In the genomic region with DNA sequence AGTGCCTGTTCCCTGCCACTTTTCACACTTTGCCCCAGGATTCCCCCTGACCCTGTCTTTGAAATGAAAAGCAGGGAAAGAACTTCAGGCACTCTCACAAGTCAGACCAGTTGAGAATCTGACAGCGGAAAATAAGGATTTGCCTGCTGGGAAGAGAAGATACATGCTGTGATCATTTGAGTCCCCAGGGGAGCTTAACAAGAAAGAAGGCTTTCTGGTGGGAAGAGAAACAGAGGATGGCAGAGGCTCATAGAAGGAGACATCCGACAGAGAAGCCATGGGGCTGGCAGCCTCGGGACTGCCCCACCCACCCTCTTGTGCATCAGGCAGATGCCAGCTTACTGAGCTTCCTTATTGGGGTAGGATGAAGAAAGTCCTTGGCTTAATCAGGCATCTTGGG, we compare ENCODE assay signal across 16 cellular contexts. TPM values are rescaled to one million over a fixed set of nuclear protein-coding genes. Genes with fewer than 3 reads are reported as not detected.
DNase-seq lines count a peak whose midpoint lies in the region; ATAC-seq and TF ChIP-seq lines count a peak whose summit lies in the region.
"Had no signal": no experiment of that assay in that cellular context is flagged by ENCODE, and none has a peak within 500 bp of the region (broad histone marks: within the 10 kb centered on the region; RNA-seq: fewer than 3 reads in every experiment).

No MANE protein-coding gene starts in this region.

- peaks cover 81% of the 10 kb centered on the region for H3K79me2 ChIP-seq in GM23338 (replicated peaks; ENCODE audit: insufficient read depth)
- H3K79me2 ChIP-seq: parathyroid adenoma had no signal

- POLR2A ChIA-PET in activated CD8-positive, alpha-beta T cell treated with anti-CD3 and anti-CD28 coated beads, Interleukin-2, amount 10 ng/mL, durations not matched to agents 7 days and 5 days (lab: Charles Lee) = interaction anchor here (11.4 kb wide), 1 partner anchor 10 kb away, joined by 163 read pairs; a partner anchor contains a TSS

- no peak overlapping the region for H3K4me3 ChIP-seq in BLaER1 treated with 17β-estradiol and CSF1 and Interleukin-3, amounts not matched to agents 10 nM and 100 nM
- H3K4me3 ChIP-seq in GM23338 = no peak overlapping the region
- H3K4me3 ChIP-seq: cardiac muscle cell, MG63, smooth muscle cell had no signal

- H3K4me1 ChIP-seq in BLaER1 treated with 17β-estradiol and CSF1 and Interleukin-3, amounts not matched to agents 10 nM and 100 nM = peaks cover 34 to 65% (median 56%) of the 10 kb centered on the region in 10 experiments
- peaks cover 70% of the 10 kb centered on the region for H3K4me1 ChIP-seq in GM23338 (ENCODE audit: insufficient read depth)
- H3K4me1 ChIP-seq: foreskin keratinocyte, parathyroid adenoma had no signal

- 0 out of 22 replicates have a peak, but pooled peaks cover 0 to 4% (median 0%) of the 10 kb centered on the region in 11 experiments for H3K9me3 ChIP-seq in BLaER1 treated with 17β-estradiol and CSF1 and Interleukin-3, amounts not matched to agents 10 nM and 100 nM (replicated peaks in 1 of 11)
- H3K9me3 ChIP-seq: MG63 had no signal

- peak; percentile 36 for ATAC-seq in GM23338
- no peak for ATAC-seq in activated CD8-positive, alpha-beta T cell treated with anti-CD3 and anti-CD28 coated beads, Interleukin-2, amount 10 ng/mL, durations not matched to agents 7 days and 5 days
- ATAC-seq in memory B cell (ENCODE audit: low read depth) = no peak
- ATAC-seq in GM21423 (IDR thresholded peaks at IDR 0.05; ENCODE audit: unreplicated experiment) = no peak

- H3K9me3 Mint-ChIP-seq in GM23338 (no peaks in the 10 kb centered on the region), memory B cell (no peaks in the 10 kb centered on the region)
- no peaks in the 10 kb centered on the region for H3K9me3 Mint-ChIP-seq in activated CD8-positive, alpha-beta T cell treated with anti-CD3 and anti-CD28 coated beads, Interleukin-2, amount 10 ng/mL, durations not matched to agents 7 days and 5 days (ENCODE audit: insufficient read depth)

- no peaks in the 10 kb centered on the region for H4K20me1 ChIP-seq in BLaER1 treated with 17β-estradiol and CSF1 and Interleukin-3, amounts not matched to agents 10 nM and 100 nM
- H4K20me1 ChIP-seq in GM23338 (replicated peaks; ENCODE audit: insufficient read depth) = no peaks in the 10 kb centered on the region

- no peak for TF ChIP-seq CTCF in GM23338 (conservative IDR thresholded peaks at IDR 0.05; ENCODE audit: low read depth in 2 of 2)

- CTCF ChIA-PET in activated CD8-positive, alpha-beta T cell treated with anti-CD3 and anti-CD28 coated beads, Interleukin-2, amount 10 ng/mL, durations not matched to agents 7 days and 5 days (lab: Charles Lee) = interaction anchor here (1.0 to 3.3 kb wide), 3 partner anchors 11 to 155 kb away, joined by 3 to 11 read pairs (median 11); a partner anchor contains a TSS

- H3K27me3 Mint-ChIP-seq in GM23338 (ENCODE audit: insufficient read depth, low read depth, poor library complexity) (peaks cover 11% of the 10 kb centered on the region), memory B cell (no peaks in the 10 kb centered on the region)
- H3K27me3 Mint-ChIP-seq in activated CD8-positive, alpha-beta T cell treated with anti-CD3 and anti-CD28 coated beads, Interleukin-2, amount 10 ng/mL, durations not matched to agents 7 days and 5 days (ENCODE audit: low read depth) = no peaks in the 10 kb centered on the region

- peaks cover 11% of the 10 kb centered on the region for H3F3A ChIP-seq in GM23338 (replicated peaks; ENCODE audit: low read depth)

- DNase-seq in GM23338 (ENCODE audit: low spot score) (no peak), memory B cell (ENCODE audit: low spot score in 2 of 2) (no peak), DMS53 (lab: John Stamatoyannopoulos, UW) (no peak), T1000 (lab: John Stamatoyannopoulos, UW) (no peak)
- DNase-seq in activated CD8-positive, alpha-beta T cell treated with anti-CD3 and anti-CD28 coated beads, Interleukin-2, amount 10 ng/mL, durations not matched to agents 7 days and 5 days = no peak
- DNase-seq in central memory CD4-positive, alpha-beta T cell = no peak
- DNase-seq: C1 segment of cervical spinal cord, foreskin keratinocyte, MG63, midbrain, NCI-H2029 treated with DMSO at 0.1 percent for 48 hours had no signal

- no peaks in the 10 kb centered on the region for H3K36me3 ChIP-seq in BLaER1 treated with 17β-estradiol and CSF1 and Interleukin-3, amounts not matched to agents 10 nM and 100 nM
- peaks cover 9% of the 10 kb centered on the region for H3K36me3 ChIP-seq in GM23338 (ENCODE audit: insufficient read depth)
- H3K36me3 ChIP-seq: cardiac muscle cell, MG63 had no signal

- H3K27ac ChIP-seq in BLaER1 treated with 17β-estradiol and CSF1 and Interleukin-3, amounts not matched to agents 10 nM and 100 nM = peak overlapping the region in 6 of 11 experiments; percentile 31 to 92 (median 88); a peak in 8 of 22 replicates
- H3K27ac ChIP-seq in GM23338 (ENCODE audit: low read depth) = peak overlapping the region; percentile 93
- H3K27ac ChIP-seq: cardiac muscle cell, foreskin keratinocyte, parathyroid adenoma had no signal

- no peaks in the 10 kb centered on the region for H3K9me2 ChIP-seq in GM23338 (ENCODE audit: insufficient read depth)

- H3K4me3 Mint-ChIP-seq in GM23338 (no peak overlapping the region; the same call in 2 of the 3 replicates), memory B cell (no peak overlapping the region)
- no peak overlapping the region for H3K4me3 Mint-ChIP-seq in activated CD8-positive, alpha-beta T cell treated with anti-CD3 and anti-CD28 coated beads, Interleukin-2, amount 10 ng/mL, durations not matched to agents 7 days and 5 days

- peak overlapping the region; percentile 45 for H3K27ac Mint-ChIP-seq in GM23338
- peak overlapping the region; percentile 71 for H3K27ac Mint-ChIP-seq in activated CD8-positive, alpha-beta T cell treated with anti-CD3 and anti-CD28 coated beads, Interleukin-2, amount 10 ng/mL, durations not matched to agents 7 days and 5 days
- peak overlapping the region; percentile 96 for H3K27ac Mint-ChIP-seq in memory B cell

- H3K9ac ChIP-seq in BLaER1 treated with 17β-estradiol and CSF1 and Interleukin-3, amounts not matched to agents 10 nM and 100 nM = peak overlapping the region in 1 of 11 experiments; percentile 8; a peak in 1 of 22 replicates
- H3K9ac ChIP-seq: parathyroid adenoma had no signal

- peak overlapping the region; percentile 43 to 94 (median 89); a peak in 20 of 22 replicates for H3K4me2 ChIP-seq in BLaER1 treated with 17β-estradiol and CSF1 and Interleukin-3, amounts not matched to agents 10 nM and 100 nM
- H3K4me2 ChIP-seq in GM23338 = peak overlapping the region; percentile 48
- H3K4me2 ChIP-seq: smooth muscle cell had no signal

- H3K36me3 Mint-ChIP-seq in GM23338 (ENCODE audit: low read depth) (peaks cover 74% of the 10 kb centered on the region), memory B cell (peaks cover 16% of the 10 kb centered on the region)
- H3K36me3 Mint-ChIP-seq in activated CD8-positive, alpha-beta T cell treated with anti-CD3 and anti-CD28 coated beads, Interleukin-2, amount 10 ng/mL, durations not matched to agents 7 days and 5 days (ENCODE audit: low read depth) = peaks cover 68% of the 10 kb centered on the region

- no peaks in the 10 kb centered on the region for H3K27me3 ChIP-seq in BLaER1 treated with 17β-estradiol and CSF1 and Interleukin-3, amounts not matched to agents 10 nM and 100 nM
- H3K27me3 ChIP-seq in GM23338 (ENCODE audit: insufficient read depth) = no peaks in the 10 kb centered on the region
- H3K27me3 ChIP-seq: cardiac muscle cell, foreskin keratinocyte, MG63 had no signal

- H3K4me1 Mint-ChIP-seq in GM23338 (peaks cover 82% of the 10 kb centered on the region), memory B cell (peaks cover 48% of the 10 kb centered on the region)
- peaks cover 75% of the 10 kb centered on the region for H3K4me1 Mint-ChIP-seq in activated CD8-positive, alpha-beta T cell treated with anti-CD3 and anti-CD28 coated beads, Interleukin-2, amount 10 ng/mL, durations not matched to agents 7 days and 5 days (ENCODE audit: low read depth)

- no peak overlapping the region for H2AFZ ChIP-seq in GM23338
- H2AFZ ChIP-seq: parathyroid adenoma had no signal

TF ChIP-seq in GM23338, 12 proteins besides CTCF, POLR2A, EP300 and RAD21 (continues in another document):
- TF ChIP-seq, protein P1, sequence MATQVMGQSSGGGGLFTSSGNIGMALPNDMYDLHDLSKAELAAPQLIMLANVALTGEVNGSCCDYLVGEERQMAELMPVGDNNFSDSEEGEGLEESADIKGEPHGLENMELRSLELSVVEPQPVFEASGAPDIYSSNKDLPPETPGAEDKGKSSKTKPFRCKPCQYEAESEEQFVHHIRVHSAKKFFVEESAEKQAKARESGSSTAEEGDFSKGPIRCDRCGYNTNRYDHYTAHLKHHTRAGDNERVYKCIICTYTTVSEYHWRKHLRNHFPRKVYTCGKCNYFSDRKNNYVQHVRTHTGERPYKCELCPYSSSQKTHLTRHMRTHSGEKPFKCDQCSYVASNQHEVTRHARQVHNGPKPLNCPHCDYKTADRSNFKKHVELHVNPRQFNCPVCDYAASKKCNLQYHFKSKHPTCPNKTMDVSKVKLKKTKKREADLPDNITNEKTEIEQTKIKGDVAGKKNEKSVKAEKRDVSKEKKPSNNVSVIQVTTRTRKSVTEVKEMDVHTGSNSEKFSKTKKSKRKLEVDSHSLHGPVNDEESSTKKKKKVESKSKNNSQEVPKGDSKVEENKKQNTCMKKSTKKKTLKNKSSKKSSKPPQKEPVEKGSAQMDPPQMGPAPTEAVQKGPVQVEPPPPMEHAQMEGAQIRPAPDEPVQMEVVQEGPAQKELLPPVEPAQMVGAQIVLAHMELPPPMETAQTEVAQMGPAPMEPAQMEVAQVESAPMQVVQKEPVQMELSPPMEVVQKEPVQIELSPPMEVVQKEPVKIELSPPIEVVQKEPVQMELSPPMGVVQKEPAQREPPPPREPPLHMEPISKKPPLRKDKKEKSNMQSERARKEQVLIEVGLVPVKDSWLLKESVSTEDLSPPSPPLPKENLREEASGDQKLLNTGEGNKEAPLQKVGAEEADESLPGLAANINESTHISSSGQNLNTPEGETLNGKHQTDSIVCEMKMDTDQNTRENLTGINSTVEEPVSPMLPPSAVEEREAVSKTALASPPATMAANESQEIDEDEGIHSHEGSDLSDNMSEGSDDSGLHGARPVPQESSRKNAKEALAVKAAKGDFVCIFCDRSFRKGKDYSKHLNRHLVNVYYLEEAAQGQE (IDR thresholded peaks at IDR 0.05; ENCODE audit: unreplicated experiment) = no peak
- no peak for TF ChIP-seq POLR2AphosphoS5 (IDR thresholded peaks at IDR 0.05; ENCODE audit: low read depth)
- TF ChIP-seq JUNB (IDR thresholded peaks at IDR 0.05; ENCODE audit: unreplicated experiment) = no peak
- no peak for TF ChIP-seq EZH2phosphoT487 (IDR thresholded peaks at IDR 0.05; ENCODE audit: unreplicated experiment)

RNA-seq across cellular contexts. Expression of a gene that starts 11.9 kb away (rescaled TPM):
- total RNA-seq in GM23338 (2014; rRNA removed; shearing (Covaris generic)) = 29.2 and 34.2 TPM in 2 replicates
- polyA plus RNA-seq in GM23338 (2016; fragmentation: Nextera tagmentation; extraction: Ambion mirVana) = 9.9 and 10.3 TPM in 2 replicates
- total RNA-seq in activated CD8-positive, alpha-beta T cell treated with anti-CD3 and anti-CD28 coated beads, Interleukin-2, amount 10 ng/mL, durations not matched to agents 7 days and 5 days = 10 to 100 TPM; 13.9 to 14.8 TPM

RNA-seq across cellular contexts. Expression of a gene that starts 53.2 kb away (rescaled TPM):
- 49.2 and 49.4 TPM in 2 replicates for total RNA-seq in GM23338 (2014; rRNA removed; shearing (Covaris generic))
- polyA plus RNA-seq in GM23338 (2016; fragmentation: Nextera tagmentation; extraction: Ambion mirVana) = 32.1 and 49.6 TPM in 2 replicates
- 10 to 100 TPM; 45.3 to 45.7 TPM for total RNA-seq in activated CD8-positive, alpha-beta T cell treated with anti-CD3 and anti-CD28 coated beads, Interleukin-2, amount 10 ng/mL, durations not matched to agents 7 days and 5 days

Comparison
In these comparisons a context has a peak if more than half of its experiments do, and no peak if none do; other contexts are left out.
1. H3K27ac Mint-ChIP-seq: peak in every context shown above with its lines; median percentile 96 in memory B cell; 71 in activated CD8-positive, alpha-beta T cell treated with anti-CD3 and anti-CD28 coated beads, Interleukin-2, amount 10 ng/mL, durations not matched to agents 7 days and 5 days; 45 in GM23338.